8 cellular contexts compared by ENCODE assay signal in the genomic region with DNA sequence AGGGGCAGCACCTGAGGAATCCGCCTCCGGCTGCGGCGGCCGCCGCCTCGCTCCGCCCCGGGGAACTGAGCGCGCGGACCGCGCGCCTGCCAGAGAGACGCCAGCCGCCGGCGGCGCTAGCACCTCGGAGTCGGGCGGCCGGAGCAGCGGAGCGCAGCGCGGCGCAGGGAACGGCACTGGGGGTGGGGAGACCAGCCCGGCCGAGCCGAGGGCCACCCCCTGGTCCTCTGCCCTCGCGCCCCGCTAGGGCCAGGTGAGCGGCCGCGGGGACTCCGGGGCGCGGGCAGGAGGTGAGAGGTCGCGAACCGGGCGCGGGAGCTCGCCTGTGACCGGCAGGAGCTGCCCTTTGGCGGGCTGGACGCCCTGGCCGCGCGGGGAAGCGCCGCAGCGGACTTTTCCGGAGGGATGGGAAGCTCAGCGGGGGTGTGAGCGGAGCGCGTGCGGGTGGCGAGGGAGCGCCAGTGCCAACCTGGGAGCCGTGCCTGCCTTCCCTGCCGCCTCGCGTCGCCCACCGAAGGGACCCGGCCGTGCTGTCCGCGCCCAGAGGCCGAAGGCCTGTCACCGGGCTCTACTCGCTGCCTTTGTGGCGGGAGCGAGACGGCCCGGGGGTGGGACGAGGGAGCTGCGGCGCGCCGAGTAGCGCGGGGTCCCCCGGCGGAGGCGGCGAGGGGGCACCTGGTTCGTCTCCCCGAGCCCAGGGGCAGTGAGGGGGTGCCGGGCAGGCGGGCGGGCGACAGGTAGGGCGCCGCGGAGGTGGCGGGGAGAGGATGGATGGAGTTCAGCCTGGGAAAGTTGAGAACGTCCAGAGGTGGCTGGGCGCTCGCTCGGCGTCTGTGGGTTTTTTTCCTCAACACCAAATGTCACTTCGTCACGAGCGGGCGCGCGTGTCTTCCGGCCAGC. TPM values are rescaled to one million over a fixed set of nuclear protein-coding genes. Genes with fewer than 3 reads are reported as not detected.
DNase-seq lines count a peak whose midpoint lies in the region; ATAC-seq and TF ChIP-seq lines count a peak whose summit lies in the region.

A gene (plus strand): TSS at position 92 of the 900 bp plus-strand sequence. CDS start 141,287 bp downstream, outside the sequence.

- H3K27ac Mint-ChIP-seq in neural crest cell (ENCODE audit: unreplicated experiment) = peak within 1 kb of the TSS; percentile 85

- peaks cover 9% of the 10 kb centered on the region for H3K27me3 Mint-ChIP-seq in neural crest cell (ENCODE audit: low read depth)

- H3K27ac ChIP-seq in WERI-Rb-1 (peak within 1 kb of the TSS; percentile 51; the same call in 1 of the 2 replicates), foreskin keratinocyte (no peak within 1 kb of the TSS), vagina (peak within 1 kb of the TSS; percentile 82)

- intact Hi-C loops in vagina (cut with DNase I) = no loop called here

- peak in 2 of 3 experiments; percentile 90 to 96 for DNase-seq in NCI-H1417 (lab: John Stamatoyannopoulos, UW)
- no peak for DNase-seq in NCI-H1417 treated with DMSO at 0.1 percent for 48 hours (lab: John Stamatoyannopoulos, UW)
- DNase-seq in HuH-7.5 (ENCODE audit: low spot score) = peak; percentile 91
- peak; percentile 78 for DNase-seq in WERI-Rb-1
- peak in 1 of 2 donors; percentile 53 for DNase-seq in foreskin keratinocyte
- peak; percentile 70 for DNase-seq in neural crest cell (ENCODE audit: low read depth, low spot score)
- DNase-seq in vagina (ENCODE audit: extremely low spot score in 2 of 2) = no peak
- no peak for DNase-seq in SHP77 (lab: John Stamatoyannopoulos, UW)

- H3K4me3 ChIP-seq in WERI-Rb-1 (ENCODE audit: low read depth, low read length) = peak within 1 kb of the TSS; percentile 70
- H3K4me3 ChIP-seq in vagina = peak within 1 kb of the TSS; percentile 51 to 57

- H3K4me3 Mint-ChIP-seq in neural crest cell = peak within 1 kb of the TSS; percentile 96

- no peaks in the 10 kb centered on the region for H3K4me1 ChIP-seq in foreskin keratinocyte
- peaks cover 16% of the 10 kb centered on the region for H3K4me1 ChIP-seq in vagina

- H3K36me3 ChIP-seq in WERI-Rb-1 (no peaks in the 10 kb centered on the region), vagina (no peaks in the 10 kb centered on the region)

- ATAC-seq in foreskin keratinocyte = peak; percentile 94

- no peaks in the 10 kb centered on the region for H3K9me3 Mint-ChIP-seq in neural crest cell

- H3K4me1 Mint-ChIP-seq in neural crest cell = peaks cover 45% of the 10 kb centered on the region

- H3K27me3 ChIP-seq in WERI-Rb-1 (ENCODE audit: insufficient read depth, low read depth, severe bottlenecking) = peaks cover 16% of the 10 kb centered on the region
- peaks cover 19% of the 10 kb centered on the region for H3K27me3 ChIP-seq in foreskin keratinocyte
- no peaks in the 10 kb centered on the region for H3K27me3 ChIP-seq in vagina

- peaks cover 9% of the 10 kb centered on the region for H3K36me3 Mint-ChIP-seq in neural crest cell (ENCODE audit: low read depth)

- TF ChIP-seq CTCF in WERI-Rb-1 (IDR thresholded peaks at IDR 0.05; ENCODE audit: low read depth, low read length) (peak; percentile 54), foreskin keratinocyte (conservative IDR thresholded peaks at IDR 0.05) (peak; percentile 65), neural crest cell (conservative IDR thresholded peaks at IDR 0.05) (peak; percentile 52), vagina (IDR thresholded peaks at IDR 0.05) (no peak)

- H3K9me3 ChIP-seq in WERI-Rb-1 (ENCODE audit: severe bottlenecking) = peaks cover 2% of the 10 kb centered on the region
- H3K9me3 ChIP-seq in vagina = no peaks in the 10 kb centered on the region

- no peak for TF ChIP-seq POLR2A in vagina (IDR thresholded peaks at IDR 0.05)

RNA-seq across cellular contexts. Expression of the gene that starts here (rescaled TPM):
- total RNA-seq in foreskin keratinocyte (2.7 and 5.3 TPM in 2 replicates), neural crest cell (74.8 and 80.5 TPM in 2 replicates), vagina (0.98 TPM)
- 0.63 and 1.2 TPM in 2 replicates for polyA plus RNA-seq in foreskin keratinocyte

Comparison
In these comparisons a context has a peak if more than half of its experiments do, and no peak if none do; other contexts are left out.
1. RNA of the gene that starts here (total RNA-seq): 74.8 to 80.5 TPM in neural crest cell; 2.7 to 5.3 TPM in foreskin keratinocyte and 0.98 TPM in vagina (single experiment); every median in the first group is over 10 times any median in the second.
2. DNase-seq: peak in NCI-H1417 (2 of 3), HuH-7.5 (single experiment), WERI-Rb-1 (single experiment) and neural crest cell (single experiment); none in NCI-H1417 treated with DMSO at 0.1 percent for 48 hours (single experiment), vagina (0 of 2) and SHP77 (0 of 2).
3. CTCF ChIP-seq: peak in WERI-Rb-1 (single experiment), foreskin keratinocyte (single experiment) and neural crest cell (single experiment); none in vagina (0 of 3).